In genomic region chr21:45524756-45525152, GRCh38 we compare ENCODE assay signal across 30 cellular contexts. TPM values are rescaled to one million over a fixed set of nuclear protein-coding genes. Genes with fewer than 3 reads are reported as not detected.
DNase-seq lines count a peak whose midpoint lies in the region; ATAC-seq and TF ChIP-seq lines count a peak whose summit lies in the region.
"Had no signal": no experiment of that assay in that cellular context is flagged by ENCODE, and none has a peak within 500 bp of the region (broad histone marks: within the 10 kb centered on the region; RNA-seq: fewer than 3 reads in every experiment).

No MANE protein-coding gene starts in this region.

- H3K36me3 ChIP-seq in RWPE2 (ENCODE audit: low read depth) (peaks cover 50% of the 10 kb centered on the region), ovary (no peaks in the 10 kb centered on the region), A673 (ENCODE audit: insufficient read depth, low read length, poor library complexity, severe bottlenecking) (peaks cover 66% of the 10 kb centered on the region)

- intact Hi-C loops in right cardiac atrium (cut with DNase I) (no loop called here), ovary (cut with DNase I) (no loop called here), A673 (cut with micrococcal nuclease; ENCODE audit: unreplicated experiment) (no loop called here)

- H3K27me3 ChIP-seq in RWPE2 (ENCODE audit: insufficient read depth, poor library complexity, severe bottlenecking) (no peaks in the 10 kb centered on the region), right cardiac atrium (ENCODE audit: control insufficient read depth, insufficient read depth) (no peaks in the 10 kb centered on the region), ovary (no peaks in the 10 kb centered on the region), A673 (replicated peaks; ENCODE audit: insufficient read depth, low read depth, low read length, poor library complexity) (no peaks in the 10 kb centered on the region)
- H3K27me3 ChIP-seq: BLaER1 treated with 17β-estradiol and CSF1 and Interleukin-3, amounts not matched to agents 10 nM and 100 nM; esophagus muscularis mucosa; heart left ventricle; upper lobe of right lung had no signal

- peaks cover 3% of the 10 kb centered on the region for H3K9me3 ChIP-seq in RWPE2 (ENCODE audit: severe bottlenecking)
- H3K9me3 ChIP-seq in right cardiac atrium (ENCODE audit: control insufficient read depth, low read length) = no peaks in the 10 kb centered on the region
- H3K9me3 ChIP-seq in ovary = peaks cover 0 to 5% of the 10 kb centered on the region in 2 donors
- H3K9me3 ChIP-seq in A673 (ENCODE audit: low read depth, low read length, poor library complexity, severe bottlenecking) = peaks cover 22% of the 10 kb centered on the region
- H3K9me3 ChIP-seq: HAP-1 had no signal

- TF ChIP-seq EP300 in ovary (IDR thresholded peaks at IDR 0.05) = no peak

- H3K4me1 ChIP-seq in RWPE2 (ENCODE audit: insufficient read depth, poor library complexity, severe bottlenecking) (no peaks in the 10 kb centered on the region), right cardiac atrium (ENCODE audit: control insufficient read depth, insufficient read depth, low read length) (no peaks in the 10 kb centered on the region), ovary (ENCODE audit: insufficient read depth) (peaks cover 4% of the 10 kb centered on the region), A673 (ENCODE audit: insufficient read depth, low read length, poor library complexity, severe bottlenecking) (no peaks in the 10 kb centered on the region)
- H3K4me1 ChIP-seq: esophagus muscularis mucosa, HAP-1, upper lobe of right lung had no signal

- no peak for TF ChIP-seq CTCF in 22Rv1 (IDR thresholded peaks at IDR 0.05)
- TF ChIP-seq CTCF in RWPE2 (IDR thresholded peaks at IDR 0.05; ENCODE audit: poor library complexity, severe bottlenecking) = no peak
- TF ChIP-seq CTCF in ovary (IDR thresholded peaks at IDR 0.05) = no peak
- TF ChIP-seq CTCF in A673 (conservative IDR thresholded peaks at IDR 0.05; ENCODE audit: low read depth, low read length) = no peak

- H3K27ac ChIP-seq in 22Rv1 (peak overlapping the region; percentile 45), RWPE2 (ENCODE audit: poor library complexity, severe bottlenecking) (no peak overlapping the region), right cardiac atrium (ENCODE audit: low read length) (no peak overlapping the region), ovary (no peak overlapping the region), A673 (ENCODE audit: low read depth, low read length, poor library complexity, severe bottlenecking) (no peak overlapping the region)
- H3K27ac ChIP-seq: esophagus muscularis mucosa, upper lobe of right lung had no signal

- CTCF ChIA-PET in A673 (lab: Charles Lee) = no interaction called here

- no peak for ATAC-seq in RWPE2 (ENCODE audit: low read depth)
- ATAC-seq in right cardiac atrium = peak in 1 of 2 donors; percentile 7
- no peak for ATAC-seq in HG02970 (IDR thresholded peaks at IDR 0.05; ENCODE audit: low FRiP score, unreplicated experiment)
- ATAC-seq in GM19467 (IDR thresholded peaks at IDR 0.05; ENCODE audit: unreplicated experiment) = no peak
- ATAC-seq in GM19452 (IDR thresholded peaks at IDR 0.05; ENCODE audit: unreplicated experiment) = no peak
- ATAC-seq: natural killer cell treated with Interleukin-12 subunit alpha and Interleukin-12 subunit beta and Interleukin-15 and Interleukin-18, amount 100 ng/mL, for 72 hours; PC-3 had no signal

- DNase-seq in RWPE2 (ENCODE audit: low spot score) = peak; percentile 34
- DNase-seq in right cardiac atrium = peak; percentile 8 to 30 (median 24)
- peak in 3 of 5 donors; percentile 11 to 21 (median 18) for DNase-seq in ovary
- DNase-seq in A673 (ENCODE audit: low spot score) = no peak
- DNase-seq: activated CD4-positive, alpha-beta memory T cell treated with anti-CD3 and anti-CD28 coated beads, Interleukin-2, amount 10 ng/mL, durations not matched to agents 7 days and 5 days; activated CD4-positive, CD25-positive, alpha-beta regulatory T cell treated with anti-CD3 and anti-CD28 coated beads, Interleukin-2, amount 50 U/mL, for 72 hours; central memory CD4-positive, alpha-beta T cell; dermis blood vessel endothelial cell; DMS153; foreskin fibroblast; Karpas-422; mammary epithelial cell; NCI-H1417 treated with DMSO at 0.1 percent for 48 hours; NCI-H2081; NCI-H526; NK-92 treated with Interleukin-12 subunit alpha and Interleukin-12 subunit beta, amount 100 ng/mL, for 24 hours; PC-3; SHP77; stimulated activated CD4-positive, alpha-beta T cell treated with anti-CD3 and anti-CD28 coated beads, Interleukin-4, amount 100 ng/mL, for 4 hours; substantia nigra had no signal

- no peak for TF ChIP-seq POLR2A in ovary (IDR thresholded peaks at IDR 0.05)

- POLR2A ChIA-PET in A673 (lab: Charles Lee; ENCODE audit: low non-redundant PET) = no interaction called here

- no TSS peak for BruUV-seq in A673 (replicated peaks; lab: Mats Ljungman, UMichigan)

- WGBS in right cardiac atrium = 88% methylated on average over 11 of the region's 11 CpGs
- WGBS in ovary, 3 donors = 79 to 93% (median 81%) methylated on average over 3 to 11 of the region's 11 CpGs

- no peak overlapping the region for H3K4me3 ChIP-seq in RWPE2 (ENCODE audit: severe bottlenecking)
- H3K4me3 ChIP-seq in right cardiac atrium (ENCODE audit: low read length) = no peak overlapping the region
- no peak overlapping the region for H3K4me3 ChIP-seq in ovary
- no peak overlapping the region for H3K4me3 ChIP-seq in A673 (ENCODE audit: low read depth, low read length, poor library complexity, severe bottlenecking)
- H3K4me3 ChIP-seq: BLaER1 treated with 17β-estradiol and CSF1 and Interleukin-3, amounts not matched to agents 10 nM and 100 nM; esophagus muscularis mucosa; HAP-1; heart left ventricle; upper lobe of right lung had no signal

RNA-seq across cellular contexts. Expression of gene SLC19A1, which starts 17.5 kb away (rescaled TPM):
- 1 to 10 TPM; 2.3 to 5.0 (median 3.8) TPM for total RNA-seq in right cardiac atrium
- 3.9 TPM for polyA plus RNA-seq in right cardiac atrium
- 10 to 100 TPM in 4 of 7 donors, 1 to 10 TPM in 3; 2.4 to 18.2 (median 10.1) TPM for total RNA-seq in ovary
- polyA plus RNA-seq in ovary = 1 to 10 TPM in 1 of 2 donors, under 1 TPM in 1; 0.88 to 6.9 TPM
- 59.6 and 72.1 TPM in 2 replicates for total RNA-seq in A673 (2021)
